16 cellular contexts compared by ENCODE assay signal in the genomic region with DNA sequence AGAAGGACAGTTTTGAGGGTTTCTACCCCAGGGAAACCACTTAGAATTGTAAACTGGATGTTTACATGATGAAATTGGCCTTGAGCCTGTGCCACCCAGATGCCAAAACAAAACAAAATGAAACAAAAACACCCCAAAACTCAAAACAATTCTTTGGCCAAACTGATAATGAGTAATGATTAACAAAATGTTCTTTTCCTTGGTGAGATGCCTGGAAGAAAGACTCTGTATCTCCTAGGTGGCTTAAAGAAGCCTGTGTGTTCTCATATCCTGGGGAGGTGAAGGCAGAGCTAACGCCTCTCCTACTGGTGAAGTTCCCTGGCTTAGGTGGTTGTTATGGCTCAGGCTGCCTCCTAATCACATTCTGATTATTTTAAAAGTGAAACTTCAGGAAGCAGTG.
"Had no signal": no experiment of that assay in that cellular context is flagged by ENCODE, and none has a peak within 500 bp of the region (broad histone marks: within the 10 kb centered on the region; RNA-seq: fewer than 3 reads in every experiment).

No MANE protein-coding gene starts in this region.

- H3K4me1 Mint-ChIP-seq: central memory CD8-positive, alpha-beta T cell; WTC11 had no signal

- H3K4me1 ChIP-seq: heart right ventricle had no signal

- H3K27me3 Mint-ChIP-seq: activated naive CD8-positive, alpha-beta T cell treated with anti-CD3 and anti-CD28 coated beads for 36 hours; central memory CD8-positive, alpha-beta T cell had no signal

- H3K4me3 ChIP-seq: heart right ventricle, lung had no signal

- H3K27ac ChIP-seq: brain microvascular endothelial cell, heart right ventricle had no signal

- H3K27ac Mint-ChIP-seq: activated naive CD8-positive, alpha-beta T cell treated with anti-CD3 and anti-CD28 coated beads for 36 hours; WTC11 had no signal

- FAIRE-seq: frontal cortex had no signal

- H3K27me3 ChIP-seq: brain microvascular endothelial cell, heart right ventricle had no signal

- DNase-seq: activated CD4-positive, alpha-beta T cell treated with anti-CD3 and anti-CD28 coated beads for 48 hours; activated CD8-positive, alpha-beta memory T cell treated with anti-CD3 and anti-CD28 coated beads for 24 hours; activated naive CD8-positive, alpha-beta T cell treated with anti-CD3 and anti-CD28 coated beads for 36 hours; brain microvascular endothelial cell; cortex of kidney; effector memory CD4-positive, alpha-beta T cell; heart right ventricle; midbrain; stimulated activated CD4-positive, alpha-beta T cell treated with anti-CD3 and anti-CD28 coated beads, Interleukin-4, amount 100 ng/mL, for 24 hours; stimulated activated naive CD4-positive, alpha-beta T cell treated with Interleukin-2 at 50 U/mL for 16 hours; substantia nigra; T-helper 2 cell had no signal

- H3K4me3 Mint-ChIP-seq: activated naive CD8-positive, alpha-beta T cell treated with anti-CD3 and anti-CD28 coated beads for 36 hours; central memory CD8-positive, alpha-beta T cell; WTC11 had no signal

- ATAC-seq: WTC11 had no signal

- H3K9me3 ChIP-seq: heart right ventricle had no signal

- H3K36me3 Mint-ChIP-seq: activated naive CD8-positive, alpha-beta T cell treated with anti-CD3 and anti-CD28 coated beads for 36 hours; WTC11 had no signal
